Comparison of ENCODE assay signal across 1 cellular context in the genomic region with DNA sequence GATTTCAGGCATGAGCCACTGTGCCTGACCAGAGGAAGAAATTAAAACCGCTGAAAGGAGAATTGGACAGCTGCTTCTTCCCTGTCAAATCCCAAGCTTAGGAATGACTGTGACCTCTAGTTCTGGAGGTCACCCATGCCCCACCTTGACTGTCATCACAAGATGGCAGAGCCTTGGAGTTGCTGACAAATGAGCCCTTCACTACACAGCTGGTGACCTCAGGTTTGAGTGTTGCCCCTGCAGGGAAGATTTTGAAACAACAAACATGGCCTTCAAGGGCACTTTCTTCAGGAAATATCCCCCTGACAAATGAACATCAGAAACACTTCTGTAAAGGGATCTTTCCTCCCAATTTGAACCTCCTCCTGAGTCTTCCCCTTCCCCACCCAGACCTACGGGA.
TF ChIP-seq lines count a peak whose summit lies in the region.

No MANE protein-coding gene starts in this region.

TF ChIP-seq in GM23338, 12 proteins besides CTCF, POLR2A, EP300 and RAD21 (continued from another document):
- TF ChIP-seq, protein P1, sequence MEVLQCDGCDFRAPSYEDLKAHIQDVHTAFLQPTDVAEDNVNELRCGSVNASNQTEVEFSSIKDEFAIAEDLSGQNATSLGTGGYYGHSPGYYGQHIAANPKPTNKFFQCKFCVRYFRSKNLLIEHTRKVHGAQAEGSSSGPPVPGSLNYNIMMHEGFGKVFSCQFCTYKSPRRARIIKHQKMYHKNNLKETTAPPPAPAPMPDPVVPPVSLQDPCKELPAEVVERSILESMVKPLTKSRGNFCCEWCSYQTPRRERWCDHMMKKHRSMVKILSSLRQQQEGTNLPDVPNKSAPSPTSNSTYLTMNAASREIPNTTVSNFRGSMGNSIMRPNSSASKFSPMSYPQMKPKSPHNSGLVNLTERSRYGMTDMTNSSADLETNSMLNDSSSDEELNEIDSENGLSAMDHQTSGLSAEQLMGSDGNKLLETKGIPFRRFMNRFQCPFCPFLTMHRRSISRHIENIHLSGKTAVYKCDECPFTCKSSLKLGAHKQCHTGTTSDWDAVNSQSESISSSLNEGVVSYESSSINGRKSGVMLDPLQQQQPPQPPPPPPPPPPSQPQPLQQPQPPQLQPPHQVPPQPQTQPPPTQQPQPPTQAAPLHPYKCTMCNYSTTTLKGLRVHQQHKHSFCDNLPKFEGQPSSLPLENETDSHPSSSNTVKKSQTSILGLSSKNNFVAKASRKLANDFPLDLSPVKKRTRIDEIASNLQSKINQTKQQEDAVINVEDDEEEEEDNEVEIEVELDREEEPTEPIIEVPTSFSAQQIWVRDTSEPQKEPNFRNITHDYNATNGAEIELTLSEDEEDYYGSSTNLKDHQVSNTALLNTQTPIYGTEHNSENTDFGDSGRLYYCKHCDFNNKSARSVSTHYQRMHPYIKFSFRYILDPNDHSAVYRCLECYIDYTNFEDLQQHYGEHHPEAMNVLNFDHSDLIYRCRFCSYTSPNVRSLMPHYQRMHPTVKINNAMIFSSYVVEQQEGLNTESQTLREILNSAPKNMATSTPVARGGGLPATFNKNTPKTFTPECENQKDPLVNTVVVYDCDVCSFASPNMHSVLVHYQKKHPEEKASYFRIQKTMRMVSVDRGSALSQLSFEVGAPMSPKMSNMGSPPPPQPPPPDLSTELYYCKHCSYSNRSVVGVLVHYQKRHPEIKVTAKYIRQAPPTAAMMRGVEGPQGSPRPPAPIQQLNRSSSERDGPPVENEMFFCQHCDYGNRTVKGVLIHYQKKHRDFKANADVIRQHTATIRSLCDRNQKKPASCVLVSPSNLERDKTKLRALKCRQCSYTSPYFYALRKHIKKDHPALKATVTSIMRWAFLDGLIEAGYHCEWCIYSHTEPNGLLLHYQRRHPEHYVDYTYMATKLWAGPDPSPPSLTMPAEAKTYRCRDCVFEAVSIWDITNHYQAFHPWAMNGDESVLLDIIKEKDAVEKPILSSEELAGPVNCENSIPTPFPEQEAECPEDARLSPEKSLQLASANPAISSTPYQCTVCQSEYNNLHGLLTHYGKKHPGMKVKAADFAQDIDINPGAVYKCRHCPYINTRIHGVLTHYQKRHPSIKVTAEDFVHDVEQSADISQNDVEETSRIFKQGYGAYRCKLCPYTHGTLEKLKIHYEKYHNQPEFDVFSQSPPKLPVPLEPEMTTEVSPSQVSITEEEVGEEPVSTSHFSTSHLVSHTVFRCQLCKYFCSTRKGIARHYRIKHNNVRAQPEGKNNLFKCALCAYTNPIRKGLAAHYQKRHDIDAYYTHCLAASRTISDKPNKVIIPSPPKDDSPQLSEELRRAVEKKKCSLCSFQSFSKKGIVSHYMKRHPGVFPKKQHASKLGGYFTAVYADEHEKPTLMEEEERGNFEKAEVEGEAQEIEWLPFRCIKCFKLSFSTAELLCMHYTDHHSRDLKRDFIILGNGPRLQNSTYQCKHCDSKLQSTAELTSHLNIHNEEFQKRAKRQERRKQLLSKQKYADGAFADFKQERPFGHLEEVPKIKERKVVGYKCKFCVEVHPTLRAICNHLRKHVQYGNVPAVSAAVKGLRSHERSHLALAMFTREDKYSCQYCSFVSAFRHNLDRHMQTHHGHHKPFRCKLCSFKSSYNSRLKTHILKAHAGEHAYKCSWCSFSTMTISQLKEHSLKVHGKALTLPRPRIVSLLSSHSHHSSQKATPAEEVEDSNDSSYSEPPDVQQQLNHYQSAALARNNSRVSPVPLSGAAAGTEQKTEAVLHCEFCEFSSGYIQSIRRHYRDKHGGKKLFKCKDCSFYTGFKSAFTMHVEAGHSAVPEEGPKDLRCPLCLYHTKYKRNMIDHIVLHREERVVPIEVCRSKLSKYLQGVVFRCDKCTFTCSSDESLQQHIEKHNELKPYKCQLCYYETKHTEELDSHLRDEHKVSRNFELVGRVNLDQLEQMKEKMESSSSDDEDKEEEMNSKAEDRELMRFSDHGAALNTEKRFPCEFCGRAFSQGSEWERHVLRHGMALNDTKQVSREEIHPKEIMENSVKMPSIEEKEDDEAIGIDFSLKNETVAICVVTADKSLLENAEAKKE (CRISPR knock-in tag; IDR thresholded peaks at IDR 0.05), result no peak
